ENCODE assay signal across 9 cellular contexts in the genomic region with DNA sequence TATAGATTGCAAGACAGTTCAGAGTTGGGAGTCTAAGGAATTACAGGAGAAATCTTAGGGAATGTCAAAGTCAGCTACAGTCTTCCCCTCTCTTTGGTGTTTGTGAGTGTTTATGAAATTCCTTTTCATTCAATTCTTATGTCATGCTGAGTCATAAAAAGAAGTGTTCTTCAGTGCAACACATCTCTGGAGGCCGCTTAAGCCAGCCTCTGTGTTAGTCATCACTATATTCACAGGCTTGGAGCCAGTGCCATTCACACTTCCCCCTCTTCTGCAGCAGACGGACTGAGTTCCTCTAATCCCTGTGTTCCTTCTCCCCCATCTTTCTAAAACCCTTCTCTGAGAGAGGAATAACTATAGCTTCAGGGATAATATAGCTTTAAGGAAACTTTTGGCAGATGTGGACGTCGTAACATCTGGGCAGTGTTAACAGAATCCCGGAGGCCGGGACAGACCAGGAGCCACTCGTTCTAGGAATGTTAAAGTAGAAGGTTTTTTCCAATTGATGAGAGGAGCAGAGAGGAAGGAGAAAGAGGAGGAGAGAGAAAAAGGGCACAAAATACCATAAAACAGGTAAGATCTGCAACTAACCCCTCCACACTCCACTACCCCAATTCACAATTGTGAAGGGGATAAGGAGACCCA. TPM values are rescaled to one million over a fixed set of nuclear protein-coding genes. Genes with fewer than 3 reads are reported as not detected.
DNase-seq lines count a peak whose midpoint lies in the region; ATAC-seq and TF ChIP-seq lines count a peak whose summit lies in the region.
"Had no signal": no experiment of that assay in that cellular context is flagged by ENCODE, and none has a peak within 500 bp of the region (broad histone marks: within the 10 kb centered on the region; RNA-seq: fewer than 3 reads in every experiment).

A gene with protein sequence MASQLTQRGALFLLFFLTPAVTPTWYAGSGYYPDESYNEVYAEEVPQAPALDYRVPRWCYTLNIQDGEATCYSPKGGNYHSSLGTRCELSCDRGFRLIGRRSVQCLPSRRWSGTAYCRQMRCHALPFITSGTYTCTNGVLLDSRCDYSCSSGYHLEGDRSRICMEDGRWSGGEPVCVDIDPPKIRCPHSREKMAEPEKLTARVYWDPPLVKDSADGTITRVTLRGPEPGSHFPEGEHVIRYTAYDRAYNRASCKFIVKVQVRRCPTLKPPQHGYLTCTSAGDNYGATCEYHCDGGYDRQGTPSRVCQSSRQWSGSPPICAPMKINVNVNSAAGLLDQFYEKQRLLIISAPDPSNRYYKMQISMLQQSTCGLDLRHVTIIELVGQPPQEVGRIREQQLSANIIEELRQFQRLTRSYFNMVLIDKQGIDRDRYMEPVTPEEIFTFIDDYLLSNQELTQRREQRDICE (plus strand): TSS at position 257 of the 645 bp plus-strand sequence. CDS start 2,124 bp downstream, outside the sequence.

- DNase-seq in ACHN = peak; percentile 73
- DNase-seq in body of pancreas = peak in 2 of 4 donors; percentile 17 to 34
- no peak for DNase-seq in lung (ENCODE audit: low spot score)
- DNase-seq in AML-193 (lab: John Stamatoyannopoulos, UW) = no peak
- no peak for DNase-seq in effector CD8-positive, alpha-beta T cell (lab: John Stamatoyannopoulos, UW)
- no peak for DNase-seq in NCI-H146 treated with DMSO at 0.1 percent for 48 hours (lab: John Stamatoyannopoulos, UW; ENCODE audit: unreplicated experiment)

- H3K27ac ChIP-seq in body of pancreas = no peak within 1 kb of the TSS
- H3K27ac ChIP-seq in lung (ENCODE audit: low read depth in 1 of 2, low read length in 1 of 2) = peak within 1 kb of the TSS; percentile 21 to 34
- H3K27ac ChIP-seq: parathyroid adenoma had no signal

- peaks cover 3% of the 10 kb centered on the region for H3K4me1 ChIP-seq in body of pancreas
- peaks cover 0 to 2% of the 10 kb centered on the region in 2 donors for H3K4me1 ChIP-seq in lung (ENCODE audit: control insufficient read depth in 2 of 2, insufficient read depth in 2 of 2, low read length in 2 of 2)
- H3K4me1 ChIP-seq: parathyroid adenoma had no signal

- 28 to 41% methylated on average over 7 of the region's 7 CpGs for WGBS in body of pancreas, 2 donors
- 45 to 59% methylated on average over 7 of the region's 7 CpGs for WGBS in lung, 2 donors

- peak in 2 of 3 donors; percentile 34 to 40 for TF ChIP-seq POLR2A in body of pancreas (IDR thresholded peaks at IDR 0.05)

- H3K27me3 ChIP-seq in body of pancreas (no peaks in the 10 kb centered on the region), lung (ENCODE audit: control insufficient read depth, insufficient read depth) (no peaks in the 10 kb centered on the region)

- H3K4me3 ChIP-seq in body of pancreas (no peak within 1 kb of the TSS), lung (no peak within 1 kb of the TSS)

- H3K36me3 ChIP-seq in body of pancreas (replicated peaks in 1 of 2; ENCODE audit: insufficient read depth in 1 of 2, low read depth in 2 of 2) (no peaks in the 10 kb centered on the region), lung (ENCODE audit: control insufficient read depth in 2 of 2, insufficient read depth in 2 of 2, low read length in 2 of 2) (no peaks in the 10 kb centered on the region)

- H3K9me3 ChIP-seq in body of pancreas = no peaks in the 10 kb centered on the region
- no peaks in the 10 kb centered on the region for H3K9me3 ChIP-seq in lung (ENCODE audit: control insufficient read depth in 2 of 2, insufficient read depth in 1 of 2, low read length in 1 of 2)

- peak; percentile 76 for ATAC-seq in HG03469 (IDR thresholded peaks at IDR 0.05; ENCODE audit: unreplicated experiment)
- ATAC-seq in body of pancreas = peak; percentile 58
- peak; percentile 53 for ATAC-seq in lung (ENCODE audit: insufficient read depth, low FRiP score)
- ATAC-seq in HG03439 (IDR thresholded peaks at IDR 0.05; ENCODE audit: unreplicated experiment) = no peak

- in situ Hi-C loops in ACHN (cut with HindIII; ENCODE audit: low pct_ligation_motif_present, low pct_unique_long_range_greater_than_20kb, low sequenced_read_pairs) = no loop called here

- intact Hi-C loops in body of pancreas (cut with DNase I) = no loop called here

- no peak for TF ChIP-seq CTCF in body of pancreas (IDR thresholded peaks at IDR 0.05)
- no peak for TF ChIP-seq CTCF in lung (IDR thresholded peaks at IDR 0.05; ENCODE audit: control extremely low read depth, extremely low read depth)

RNA-seq across cellular contexts. Expression of the gene that starts here (rescaled TPM):
- total RNA-seq in body of pancreas (10 to 100 TPM in 1 of 2 donors, 1 to 10 TPM in 1; 8.6 to 15.5 TPM), lung (10 to 100 TPM; 13.6 to 19.1 TPM)
- 1 to 10 TPM; 5.6 to 8.1 TPM for polyA plus RNA-seq in lung

Comparison
In these comparisons a context has a peak if more than half of its experiments do, and no peak if none do; other contexts are left out.
1. H3K27ac ChIP-seq: peak in lung (2 of 2); none in body of pancreas (0 of 4).